8 cellular contexts compared by ENCODE assay signal in the genomic region with DNA sequence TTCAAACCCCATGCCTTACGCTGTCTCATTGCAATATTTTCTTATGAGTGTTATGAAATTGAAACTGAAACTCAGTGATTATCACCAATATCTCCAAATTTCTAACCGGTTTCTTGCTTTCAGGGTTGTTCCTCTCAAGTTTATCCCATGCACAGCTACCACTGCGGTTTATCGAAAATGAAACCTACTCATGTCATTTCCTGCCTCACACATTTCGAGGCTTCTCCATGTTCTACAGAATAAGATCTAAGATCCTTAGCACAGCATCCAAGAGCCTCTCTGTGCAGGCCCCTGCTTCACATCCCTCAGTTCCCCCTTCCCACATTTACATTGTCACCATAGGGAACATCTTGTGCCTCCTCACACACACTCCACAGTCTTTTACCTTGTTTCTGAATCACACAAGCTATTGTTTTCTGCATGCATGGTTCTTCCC. TPM values are rescaled to one million over a fixed set of nuclear protein-coding genes. Genes with fewer than 3 reads are reported as not detected.
A peak's percentile ranks its signal among the peaks of the same experiment; 100 is the strongest.
DNase-seq lines count a peak whose midpoint lies in the region; ATAC-seq, FAIRE-seq and TF ChIP-seq lines count a peak whose summit lies in the region.

No MANE protein-coding gene starts in this region.

- no peak overlapping the region for H3K4ac ChIP-seq in mesendoderm (ENCODE audit: low read depth, low read length)

- peak; percentile 97 for ATAC-seq in GM21723 (IDR thresholded peaks at IDR 0.05; ENCODE audit: unreplicated experiment)

- TF ChIP-seq CTCF in type B pancreatic cell (conservative IDR thresholded peaks at IDR 0.05) (no peak), brain microvascular endothelial cell (IDR thresholded peaks at IDR 0.05; ENCODE audit: low read depth, low read length, missing control alignments) (no peak)

- H3K27ac Mint-ChIP-seq in type B pancreatic cell = no peak overlapping the region

- H3K27me3 ChIP-seq in mesendoderm (ENCODE audit: insufficient read depth, low read length, poor library complexity) = no peaks in the 10 kb centered on the region
- no peaks in the 10 kb centered on the region for H3K27me3 ChIP-seq in brain microvascular endothelial cell (replicated peaks)

- H3K79me2 ChIP-seq in mesendoderm (ENCODE audit: control insufficient read depth, insufficient read depth, low read length) = no peaks in the 10 kb centered on the region

- no peak overlapping the region for H3K4me2 ChIP-seq in mesendoderm (ENCODE audit: low read length)

- no peaks in the 10 kb centered on the region for H3K4me1 ChIP-seq in mesendoderm (ENCODE audit: control insufficient read depth, low read depth, low read length)

- H4K8ac ChIP-seq in mesendoderm (ENCODE audit: low read depth, low read length) = no peak overlapping the region

- TF ChIP-seq POLR2A in GM12891 (IDR thresholded peaks at IDR 0.05; ENCODE audit: low read depth, low read length) = no peak

- H3K4me3 ChIP-seq in mesendoderm (ENCODE audit: low read length) (no peak overlapping the region), brain microvascular endothelial cell (ENCODE audit: low read depth, low read length) (no peak overlapping the region)

- peaks cover 7% of the 10 kb centered on the region for H3K9me3 Mint-ChIP-seq in type B pancreatic cell

- H3K36me3 ChIP-seq in mesendoderm (ENCODE audit: control insufficient read depth, insufficient read depth, low read length) (no peaks in the 10 kb centered on the region), brain microvascular endothelial cell (replicated peaks) (no peaks in the 10 kb centered on the region)

- H3K18ac ChIP-seq in mesendoderm (ENCODE audit: low read length) = no peak overlapping the region

- DNase-seq in GM12891 (ENCODE audit: insufficient read length, low spot score) (no peak), M059J (ENCODE audit: low read depth) (peak; percentile 24), mesendoderm (no peak), type B pancreatic cell (ENCODE audit: extremely low spot score, unreplicated experiment) (no peak), brain microvascular endothelial cell (no peak)
- DNase-seq in activated effector memory CD4-positive, alpha-beta T cell treated with Interleukin-2 at 50 U/mL for 16 hours = peak; percentile 23
- peak; percentile 1 for DNase-seq in stimulated activated CD8-positive, alpha-beta memory T cell treated with anti-CD3 and anti-CD28 coated beads, Interleukin-7, amount 100 ng/mL, for 24 hours (ENCODE audit: low read depth)

- H3K4me1 Mint-ChIP-seq in type B pancreatic cell (ENCODE audit: unreplicated experiment) = no peaks in the 10 kb centered on the region

- H3K23ac ChIP-seq in mesendoderm (ENCODE audit: low read length) = no peak overlapping the region

- H3K27ac ChIP-seq in mesendoderm (ENCODE audit: low read depth, low read length) (no peak overlapping the region), brain microvascular endothelial cell (no peak overlapping the region)

- no peak overlapping the region for H3K9ac ChIP-seq in mesendoderm (ENCODE audit: low read length)

- no peak overlapping the region for H3K56ac ChIP-seq in mesendoderm (ENCODE audit: low read length)

- H2AK5ac ChIP-seq in mesendoderm (ENCODE audit: low read length) = no peak overlapping the region

- peaks cover 4% of the 10 kb centered on the region for H3K36me3 Mint-ChIP-seq in type B pancreatic cell

- peaks cover 4% of the 10 kb centered on the region for H3K27me3 Mint-ChIP-seq in type B pancreatic cell

- H4K5ac ChIP-seq in mesendoderm (ENCODE audit: low read length) = no peak overlapping the region

- no peak overlapping the region for H2BK5ac ChIP-seq in mesendoderm (ENCODE audit: low read length)

- no peak overlapping the region for H2BK15ac ChIP-seq in mesendoderm (replicated peaks; ENCODE audit: low read depth)

- WGBS in mesendoderm (ENCODE audit: extremely low coverage, insufficient coverage, low lambda C conversion rate) = no CpG with 5 or more reads among the region's 5 CpGs

- in situ Hi-C loops in brain microvascular endothelial cell (cut with HindIII; ENCODE audit: low pct_ligation_motif_present, low sequenced_read_pairs) = no loop called here

- FAIRE-seq in GM12891 (lab: Jason Lieb, UNC) = peak; percentile 91

- H3K4me3 Mint-ChIP-seq in type B pancreatic cell = no peak overlapping the region

- no peaks in the 10 kb centered on the region for H3K79me1 ChIP-seq in mesendoderm (ENCODE audit: low read length)

- H2BK120ac ChIP-seq in mesendoderm (ENCODE audit: low read depth, low read length) = no peak overlapping the region

TF ChIP-seq in GM12891, 5 proteins besides CTCF, POLR2A, EP300 and RAD21:
- no peak for TF ChIP-seq POU2F2 (IDR thresholded peaks at IDR 0.05; ENCODE audit: low read depth, low read length)
- 0 out of 2 replicates have a peak, but pooled peaks have one; percentile 21 for TF ChIP-seq SPI1 (IDR thresholded peaks at IDR 0.05; ENCODE audit: low read depth, low read length)

RNA-seq across cellular contexts. Expression of a gene that starts 45.5 kb away (rescaled TPM):
- polyA plus RNA-seq in GM12891 (2012; ENCODE audit: low read depth, missing spikeins) = 2.2 TPM
- total RNA-seq in M059J (2014; rRNA removed; shearing (Covaris generic)) = 6.6 and 10.0 TPM in 2 replicates
- 50.0 TPM for polyA plus RNA-seq in mesendoderm (2013, experiment 1 of 2)
- polyA plus RNA-seq in mesendoderm (2013, experiment 2 of 2) = 47.9 TPM
- total RNA-seq in type B pancreatic cell (ENCODE audit: low replicate concordance) = 15.9 and 34.3 TPM in 2 replicates

Comparison
In these comparisons a context has a peak if more than half of its experiments do, and no peak if none do; other contexts are left out.
1. DNase-seq: peak in M059J (single experiment), activated effector memory CD4-positive, alpha-beta T cell treated with Interleukin-2 at 50 U/mL for 16 hours (single experiment) and stimulated activated CD8-positive, alpha-beta memory T cell treated with anti-CD3 and anti-CD28 coated beads, Interleukin-7, amount 100 ng/mL, for 24 hours (single experiment); none in GM12891 (single experiment), mesendoderm (single experiment), type B pancreatic cell (single experiment) and brain microvascular endothelial cell (single experiment).